In the genomic region with DNA sequence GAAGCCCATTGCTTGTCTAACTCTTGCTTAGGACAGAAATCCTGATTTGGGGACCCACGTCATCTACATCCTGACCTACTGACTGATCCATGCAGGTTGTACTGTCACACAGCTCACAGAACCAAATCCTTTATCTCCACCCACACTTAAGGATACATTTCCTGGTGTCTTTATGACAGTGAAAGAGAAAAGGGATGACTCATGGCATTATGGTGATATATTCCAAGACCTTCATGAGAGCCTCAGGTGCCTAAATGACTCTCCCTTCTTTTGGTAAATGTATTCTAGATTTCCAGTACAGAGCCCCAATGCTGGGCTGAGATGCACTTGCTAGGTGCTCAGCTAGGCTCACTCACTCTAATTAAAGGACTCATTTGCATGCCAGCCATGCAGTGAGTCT, we compare ENCODE assay signal across 30 cellular contexts. TPM values are rescaled to one million over a fixed set of nuclear protein-coding genes. Genes with fewer than 3 reads are reported as not detected.
"Had no signal": no experiment of that assay in that cellular context is flagged by ENCODE, and none has a peak within 500 bp of the region (broad histone marks: within the 10 kb centered on the region; RNA-seq: fewer than 3 reads in every experiment).

No MANE protein-coding gene starts in this region.

- H3K9me3 ChIP-seq: pancreas, prostate gland had no signal

- H3K4me1 ChIP-seq: heart right ventricle, left lung, pancreas, prostate gland, sigmoid colon, spleen, suprapubic skin, tibial artery, upper lobe of right lung had no signal

- DNase-seq: heart right ventricle; kidney glomerular epithelial cell; left cardiac atrium; left lung; mesendoderm; naive thymus-derived CD4-positive, alpha-beta T cell; pancreas; posterior cingulate gyrus; retina; right cardiac atrium; sigmoid colon; small intestine; spleen; stimulated activated CD4-positive, alpha-beta T cell treated with anti-CD3 and anti-CD28 coated beads, Interleukin-4, amount 100 ng/mL, for 24 hours; stimulated activated naive CD4-positive, alpha-beta T cell; tibial artery; trophoblast cell; upper lobe of right lung had no signal

- H3K4me3 Mint-ChIP-seq: mesothelial cell of epicardium; naive thymus-derived CD4-positive, alpha-beta T cell; natural killer cell treated with Interleukin-12 subunit alpha and Interleukin-12 subunit beta and Interleukin-15 and Interleukin-18, amount 100 ng/mL, for 72 hours; stimulated activated effector memory CD8-positive, alpha-beta T cell treated with anti-CD3 and anti-CD28 coated beads, Interleukin-12 subunit alpha, Interleukin-12 subunit beta, amount 100 ng/mL, for 72 hours; stimulated activated naive CD8-positive, alpha-beta T cell treated with anti-CD3 and anti-CD28 coated beads, Interleukin-15, Interleukin-2, amounts not matched to agents 100 ng/mL and 50 ng/mL, for 24 hours had no signal

- ATAC-seq: heart right ventricle; left cardiac atrium; left lung; naive thymus-derived CD4-positive, alpha-beta T cell; natural killer cell treated with Interleukin-12 subunit alpha and Interleukin-12 subunit beta and Interleukin-15 and Interleukin-18, amount 100 ng/mL, for 72 hours; pancreas; right cardiac atrium; stimulated activated effector memory CD8-positive, alpha-beta T cell treated with anti-CD3 and anti-CD28 coated beads, Interleukin-12 subunit alpha, Interleukin-12 subunit beta, amount 100 ng/mL, for 72 hours; upper lobe of right lung had no signal

- H3K27ac Mint-ChIP-seq: mesothelial cell of epicardium; naive thymus-derived CD4-positive, alpha-beta T cell; natural killer cell treated with Interleukin-12 subunit alpha and Interleukin-12 subunit beta and Interleukin-15 and Interleukin-18, amount 100 ng/mL, for 72 hours; stimulated activated effector memory CD8-positive, alpha-beta T cell treated with anti-CD3 and anti-CD28 coated beads, Interleukin-12 subunit alpha, Interleukin-12 subunit beta, amount 100 ng/mL, for 72 hours; stimulated activated naive CD8-positive, alpha-beta T cell treated with anti-CD3 and anti-CD28 coated beads, Interleukin-15, Interleukin-2, amounts not matched to agents 100 ng/mL and 50 ng/mL, for 24 hours had no signal

- H2AFZ ChIP-seq: hepatocyte had no signal

- H3K79me2 ChIP-seq: hepatocyte had no signal

- H3K4me1 Mint-ChIP-seq: mesothelial cell of epicardium; naive thymus-derived CD4-positive, alpha-beta T cell; stimulated activated effector memory CD8-positive, alpha-beta T cell treated with anti-CD3 and anti-CD28 coated beads, Interleukin-12 subunit alpha, Interleukin-12 subunit beta, amount 100 ng/mL, for 72 hours had no signal

- H3K36me3 ChIP-seq: heart right ventricle, left lung, pancreas, prostate gland, sigmoid colon, spleen, suprapubic skin, thoracic aorta, tibial artery, upper lobe of right lung had no signal

- H3K36me3 Mint-ChIP-seq: mesothelial cell of epicardium; natural killer cell treated with Interleukin-12 subunit alpha and Interleukin-12 subunit beta and Interleukin-15 and Interleukin-18, amount 100 ng/mL, for 72 hours; stimulated activated effector memory CD8-positive, alpha-beta T cell treated with anti-CD3 and anti-CD28 coated beads, Interleukin-12 subunit alpha, Interleukin-12 subunit beta, amount 100 ng/mL, for 72 hours had no signal

- H3K27me3 ChIP-seq: hepatocyte had no signal

- H3K27ac ChIP-seq: heart right ventricle, hepatocyte, left lung, pancreas, prostate gland, sigmoid colon, spleen, suprapubic skin, thoracic aorta, tibial artery, upper lobe of right lung had no signal

- H3K9me3 Mint-ChIP-seq: natural killer cell treated with Interleukin-12 subunit alpha and Interleukin-12 subunit beta and Interleukin-15 and Interleukin-18, amount 100 ng/mL, for 72 hours; stimulated activated effector memory CD8-positive, alpha-beta T cell treated with anti-CD3 and anti-CD28 coated beads, Interleukin-12 subunit alpha, Interleukin-12 subunit beta, amount 100 ng/mL, for 72 hours had no signal

- H3K4me2 ChIP-seq: hepatocyte had no signal

- H3K4me3 ChIP-seq: heart right ventricle, hepatocyte, left lung, lung, pancreas, prostate gland, sigmoid colon, spleen, suprapubic skin, thoracic aorta, tibial artery, upper lobe of right lung had no signal

RNA-seq across cellular contexts. Expression of a gene that starts 26.0 kb away (rescaled TPM):
- total RNA-seq: hepatocyte; liver; mononuclear cell; myocyte; natural killer cell treated with Interleukin-12 subunit alpha and Interleukin-12 subunit beta and Interleukin-15 and Interleukin-18, amount 100 ng/mL, for 72 hours; right cardiac atrium; spleen; thoracic aorta had no signal

RNA-seq across cellular contexts. Expression of a gene that starts 47.7 kb away (rescaled TPM):
- total RNA-seq: heart right ventricle; hepatocyte; left cardiac atrium; left lung; liver; lung; mononuclear cell; myocyte; naive thymus-derived CD4-positive, alpha-beta T cell; natural killer cell treated with Interleukin-12 subunit alpha and Interleukin-12 subunit beta and Interleukin-15 and Interleukin-18, amount 100 ng/mL, for 72 hours; pancreas; right cardiac atrium; sigmoid colon; spleen; upper lobe of right lung had no signal
